Comparison of ENCODE assay signal across 10 cellular contexts in genomic region chr3:188900421-188900941, GRCh38.
DNase-seq lines count a peak whose midpoint lies in the region; ATAC-seq, FAIRE-seq and TF ChIP-seq lines count a peak whose summit lies in the region.
"Had no signal": no experiment of that assay in that cellular context is flagged by ENCODE, and none has a peak within 500 bp of the region (broad histone marks: within the 10 kb centered on the region; RNA-seq: fewer than 3 reads in every experiment).

No MANE protein-coding gene starts in this region.

- peak overlapping the region; percentile 98 for H3K27ac ChIP-seq in RWPE2 (ENCODE audit: poor library complexity, severe bottlenecking)

- FAIRE-seq in GM12891 (lab: Jason Lieb, UNC) = no peak

- H3K4me1 ChIP-seq in RWPE2 (ENCODE audit: insufficient read depth, poor library complexity, severe bottlenecking) = peaks cover 25% of the 10 kb centered on the region

- H3K36me3 ChIP-seq in RWPE2 (ENCODE audit: low read depth) = no peaks in the 10 kb centered on the region

- H3K4me3 ChIP-seq in RWPE2 (ENCODE audit: severe bottlenecking) = no peak overlapping the region
- no peak overlapping the region for H3K4me3 ChIP-seq in fibroblast of pulmonary artery (replicated peaks; ENCODE audit: low read depth, low read length)

- no peaks in the 10 kb centered on the region for H3K27me3 ChIP-seq in RWPE2 (ENCODE audit: insufficient read depth, poor library complexity, severe bottlenecking)

- ATAC-seq in RWPE2 (ENCODE audit: low read depth) (peak; percentile 93), GM21619 (IDR thresholded peaks at IDR 0.05; ENCODE audit: unreplicated experiment) (no peak), GM21423 (IDR thresholded peaks at IDR 0.05; ENCODE audit: unreplicated experiment) (no peak)

- DNase-seq in DMS53 treated with DMSO at 0.1 percent for 48 hours (lab: John Stamatoyannopoulos, UW; ENCODE audit: unreplicated experiment) (peak; percentile 0), RWPE2 (ENCODE audit: low spot score) (no peak), fibroblast of pulmonary artery (ENCODE audit: low read depth) (peak; percentile 93), renal cortical epithelial cell (ENCODE audit: low read depth) (peak; percentile 85), GM12891 (ENCODE audit: insufficient read length, low spot score) (no peak), cerebellar nuclear complex (lab: John Stamatoyannopoulos, UW) (no peak)
- DNase-seq: activated CD4-positive, alpha-beta T cell treated with anti-CD3 and anti-CD28 coated beads for 4 hours; NCI-H526 had no signal

- TF ChIP-seq POLR2A in GM12891 (IDR thresholded peaks at IDR 0.05; ENCODE audit: low read depth, low read length) = no peak

- no peaks in the 10 kb centered on the region for H3K9me3 ChIP-seq in RWPE2 (ENCODE audit: severe bottlenecking)

- TF ChIP-seq CTCF in RWPE2 (IDR thresholded peaks at IDR 0.05; ENCODE audit: poor library complexity, severe bottlenecking) (no peak), fibroblast of pulmonary artery (IDR thresholded peaks at IDR 0.05; ENCODE audit: low read length, missing control alignments) (no peak)

TF ChIP-seq in GM12891, 5 proteins besides CTCF, POLR2A, EP300 and RAD21:
- TF ChIP-seq PAX5 (IDR thresholded peaks at IDR 0.05; ENCODE audit: insufficient read depth, low read length, severe bottlenecking) (no peak), POU2F2 (IDR thresholded peaks at IDR 0.05; ENCODE audit: low read depth, low read length) (no peak), POLR2AphosphoS5 (IDR thresholded peaks at IDR 0.05; ENCODE audit: low read depth, low read length) (no peak), SPI1 (IDR thresholded peaks at IDR 0.05; ENCODE audit: low read depth, low read length) (no peak), TAF1 (IDR thresholded peaks at IDR 0.05; ENCODE audit: low read depth, low read length) (no peak)
TF ChIP-seq in GM12891: peak in this region for 0.

Comparison
In these comparisons a context has a peak if more than half of its experiments do, and no peak if none do; other contexts are left out.
1. DNase-seq: peak in DMS53 treated with DMSO at 0.1 percent for 48 hours (single experiment), fibroblast of pulmonary artery (single experiment) and renal cortical epithelial cell (single experiment); none in RWPE2 (single experiment), GM12891 (single experiment) and cerebellar nuclear complex (0 of 2).